ENCODE assay signal across 7 cellular contexts in genomic region chr12:8078400-8078799, GRCh38.
DNase-seq lines count a peak whose midpoint lies in the region; ATAC-seq and TF ChIP-seq lines count a peak whose summit lies in the region.

No MANE protein-coding gene starts in this region.

- CTCF ChIA-PET in GM10248 (lab: Yijun Ruan, JAX) = interaction anchor here (0.6 to 5.6 kb wide), 16 partner anchors 8 to 216 kb away, joined by 3 to 34 read pairs (median 5); partner anchors contain the start of gene C3AR1

- TF ChIP-seq POLR2A in GM18505 (IDR thresholded peaks at IDR 0.05; ENCODE audit: borderline replicate concordance, extremely low read depth, insufficient read depth, insufficient read length) = no peak

- peak; percentile 26 for TF ChIP-seq CTCF in GM10248 (IDR thresholded peaks at IDR 0.05; ENCODE audit: control extremely low read depth, extremely low read depth, low read depth, missing control alignments)

- POLR2A ChIA-PET in GM10248 (lab: Yijun Ruan, JAX) = no interaction called here

- ATAC-seq in GM18505 (IDR thresholded peaks at IDR 0.05; ENCODE audit: unreplicated experiment) (no peak), HG03565 (IDR thresholded peaks at IDR 0.05; ENCODE audit: unreplicated experiment) (no peak)

- DNase-seq in GM10248 (ENCODE audit: extremely low spot score) = peak; percentile 32
- peak in 2 of 3 experiments; percentile 9 to 73 for DNase-seq in NCI-H1417 (lab: John Stamatoyannopoulos, UW)
- peak; percentile 72 for DNase-seq in activated CD4-positive, alpha-beta T cell treated with anti-CD3 and anti-CD28 coated beads for 48 hours
- DNase-seq in effector CD4-positive, alpha-beta T cell = peak; percentile 52
- DNase-seq in pons (ENCODE audit: low spot score) = peak; percentile 64
